ENCODE assay signal across 9 cellular contexts in the genomic region with DNA sequence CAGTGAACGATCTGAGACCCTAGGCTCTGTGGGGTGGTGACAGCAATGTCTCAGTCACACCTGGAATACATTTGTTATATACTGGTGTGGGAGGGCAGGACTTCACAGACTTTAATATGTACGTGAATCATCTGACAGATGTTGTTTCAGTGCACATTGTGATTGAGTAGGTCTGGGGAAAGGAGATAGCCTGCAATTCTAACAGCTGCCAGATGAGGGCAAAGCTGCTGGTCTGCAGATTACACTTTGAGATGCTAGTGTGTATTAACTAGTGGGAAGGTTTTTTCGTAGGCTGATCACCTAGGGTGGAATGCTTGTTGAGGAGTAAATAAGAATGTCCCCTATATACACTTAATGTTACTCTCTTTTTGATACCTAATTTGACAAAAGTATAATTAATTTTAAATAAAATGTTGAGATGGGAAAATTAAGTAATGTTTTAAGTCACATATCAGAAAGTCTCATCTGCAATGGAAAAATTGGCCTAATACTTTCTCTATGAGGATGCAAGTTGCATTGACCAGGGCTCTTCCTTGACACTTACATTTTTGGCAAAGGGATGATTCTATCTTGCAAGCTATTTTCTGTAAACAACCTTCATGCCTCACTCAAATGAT.
DNase-seq lines count a peak whose midpoint lies in the region; ATAC-seq and TF ChIP-seq lines count a peak whose summit lies in the region.
"Had no signal": no experiment of that assay in that cellular context is flagged by ENCODE, and none has a peak within 500 bp of the region (broad histone marks: within the 10 kb centered on the region; RNA-seq: fewer than 3 reads in every experiment).

No MANE protein-coding gene starts in this region.

- no peak overlapping the region for H3K27ac Mint-ChIP-seq in activated naive CD8-positive, alpha-beta T cell treated with anti-CD3 and anti-CD28 coated beads for 36 hours
- no peak overlapping the region for H3K27ac Mint-ChIP-seq in natural killer cell treated with Interleukin-12 subunit alpha and Interleukin-12 subunit beta and Interleukin-15 and Interleukin-18, amount 100 ng/mL, for 72 hours

- no peak overlapping the region for H3K4me3 Mint-ChIP-seq in activated naive CD8-positive, alpha-beta T cell treated with anti-CD3 and anti-CD28 coated beads for 36 hours
- no peak overlapping the region for H3K4me3 Mint-ChIP-seq in natural killer cell treated with Interleukin-12 subunit alpha and Interleukin-12 subunit beta and Interleukin-15 and Interleukin-18, amount 100 ng/mL, for 72 hours

- no peak overlapping the region for H3K4me3 ChIP-seq in NB4 (ENCODE audit: low read depth, low read length)

- DNase-seq in AG20443 (ENCODE audit: low spot score) (peak; percentile 27), NB4 (ENCODE audit: low read depth) (peak; percentile 49), kidney glomerular epithelial cell (lab: John Stamatoyannopoulos, UW) (peak; percentile 53), ureter (ENCODE audit: low spot score) (no peak)
- peak; percentile 4 for DNase-seq in activated naive CD8-positive, alpha-beta T cell treated with anti-CD3 and anti-CD28 coated beads for 36 hours
- no peak for DNase-seq in natural killer cell treated with Interleukin-12 subunit alpha and Interleukin-12 subunit beta and Interleukin-15 and Interleukin-18, amount 100 ng/mL, for 72 hours (ENCODE audit: low spot score)
- DNase-seq: left cardiac atrium had no signal

- no peaks in the 10 kb centered on the region for H3K27me3 Mint-ChIP-seq in activated naive CD8-positive, alpha-beta T cell treated with anti-CD3 and anti-CD28 coated beads for 36 hours
- H3K27me3 Mint-ChIP-seq in natural killer cell treated with Interleukin-12 subunit alpha and Interleukin-12 subunit beta and Interleukin-15 and Interleukin-18, amount 100 ng/mL, for 72 hours: no peaks in the 10 kb centered on the region

- no peaks in the 10 kb centered on the region for H3K36me3 Mint-ChIP-seq in activated naive CD8-positive, alpha-beta T cell treated with anti-CD3 and anti-CD28 coated beads for 36 hours
- H3K36me3 Mint-ChIP-seq in natural killer cell treated with Interleukin-12 subunit alpha and Interleukin-12 subunit beta and Interleukin-15 and Interleukin-18, amount 100 ng/mL, for 72 hours: no peaks in the 10 kb centered on the region

- peak; percentile 91 for ATAC-seq in GM18505 (IDR thresholded peaks at IDR 0.05; ENCODE audit: unreplicated experiment)
- peak; percentile 77 for ATAC-seq in HG02763 (IDR thresholded peaks at IDR 0.05; ENCODE audit: unreplicated experiment)
- no peak for ATAC-seq in natural killer cell treated with Interleukin-12 subunit alpha and Interleukin-12 subunit beta and Interleukin-15 and Interleukin-18, amount 100 ng/mL, for 72 hours

- peak; percentile 80 for TF ChIP-seq CTCF in NB4 (IDR thresholded peaks at IDR 0.05; ENCODE audit: low read depth, low read length)

- TF ChIP-seq POLR2A in GM18505 (IDR thresholded peaks at IDR 0.05; ENCODE audit: borderline replicate concordance, extremely low read depth, insufficient read depth, insufficient read length) (no peak), NB4 (IDR thresholded peaks at IDR 0.05; ENCODE audit: extremely low read depth, insufficient read length) (no peak)

- H3K4me1 Mint-ChIP-seq in activated naive CD8-positive, alpha-beta T cell treated with anti-CD3 and anti-CD28 coated beads for 36 hours: no peaks in the 10 kb centered on the region
- no peaks in the 10 kb centered on the region for H3K4me1 Mint-ChIP-seq in natural killer cell treated with Interleukin-12 subunit alpha and Interleukin-12 subunit beta and Interleukin-15 and Interleukin-18, amount 100 ng/mL, for 72 hours (ENCODE audit: low read depth in 2 of 2)

- H3K9me3 Mint-ChIP-seq in activated naive CD8-positive, alpha-beta T cell treated with anti-CD3 and anti-CD28 coated beads for 36 hours: no peaks in the 10 kb centered on the region
- peaks cover 9% of the 10 kb centered on the region for H3K9me3 Mint-ChIP-seq in natural killer cell treated with Interleukin-12 subunit alpha and Interleukin-12 subunit beta and Interleukin-15 and Interleukin-18, amount 100 ng/mL, for 72 hours

Comparison
In these comparisons a context has a peak if more than half of its experiments do, and no peak if none do; other contexts are left out.
1. DNase-seq: peak in AG20443 (single experiment), NB4 (single experiment), activated naive CD8-positive, alpha-beta T cell treated with anti-CD3 and anti-CD28 coated beads for 36 hours (single experiment) and kidney glomerular epithelial cell (single experiment); none in natural killer cell treated with Interleukin-12 subunit alpha and Interleukin-12 subunit beta and Interleukin-15 and Interleukin-18, amount 100 ng/mL, for 72 hours (single experiment) and ureter (single experiment).
2. ATAC-seq: peak in GM18505 (single experiment) and HG02763 (single experiment); none in natural killer cell treated with Interleukin-12 subunit alpha and Interleukin-12 subunit beta and Interleukin-15 and Interleukin-18, amount 100 ng/mL, for 72 hours (0 of 2).